28 cellular contexts compared by ENCODE assay signal in the genomic region with DNA sequence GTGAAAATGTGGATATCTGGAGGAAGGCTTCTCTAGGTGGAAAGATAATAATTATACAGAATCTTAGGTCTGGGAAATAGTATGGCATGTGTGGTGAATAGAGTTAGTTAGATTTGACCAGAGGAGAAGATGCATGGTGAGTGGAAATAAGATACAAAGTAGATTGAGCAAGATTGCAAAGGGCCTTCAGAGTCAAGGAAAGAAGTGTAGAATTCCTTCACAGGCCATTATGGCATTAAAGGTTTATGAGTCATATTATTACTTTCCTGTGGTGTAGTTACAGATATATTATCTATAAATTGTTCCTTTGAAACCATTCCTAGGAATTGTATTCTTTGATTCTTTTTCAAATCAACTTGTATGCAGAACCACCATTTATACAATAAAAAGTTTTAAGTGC.
"Had no signal": no experiment of that assay in that cellular context is flagged by ENCODE, and none has a peak within 500 bp of the region (broad histone marks: within the 10 kb centered on the region; RNA-seq: fewer than 3 reads in every experiment).

No MANE protein-coding gene starts in this region.

- H3K4me2 ChIP-seq: hepatocyte had no signal

- ATAC-seq: activated naive CD4-positive, alpha-beta T cell treated with anti-CD3 and anti-CD28 coated beads, Interleukin-2, amount 50 U/mL, for 72 hours; activated T-cell treated with anti-CD3 and anti-CD28 coated beads, Interleukin-2, amount 50 U/mL, for 72 hours; gastrocnemius medialis; left cardiac atrium; naive thymus-derived CD4-positive, alpha-beta T cell; pancreas; sciatic nerve had no signal

- H3K4me3 Mint-ChIP-seq: activated T-cell treated with anti-CD3 and anti-CD28 coated beads, Interleukin-2, amount 50 U/mL, for 72 hours; naive thymus-derived CD4-positive, alpha-beta T cell; neural crest cell; stimulated activated naive CD8-positive, alpha-beta T cell treated with anti-CD3 and anti-CD28 coated beads, Interleukin-15, Interleukin-2, amounts not matched to agents 100 ng/mL and 50 ng/mL, for 24 hours; type B pancreatic cell had no signal

- H3K27ac ChIP-seq: brain microvascular endothelial cell, coronary artery, dorsolateral prefrontal cortex, gastrocnemius medialis, hepatocyte, pancreas, prostate gland, skin epidermis, thoracic aorta, uterus had no signal

- DNase-seq: activated CD4-positive, alpha-beta T cell treated with anti-CD3 and anti-CD28 coated beads for 4 hours; activated CD4-positive, alpha-beta T cell treated with anti-CD3 and anti-CD28 coated beads, Interleukin-2, amount 50 U/mL, for 4 hours; activated naive CD4-positive, alpha-beta T cell; activated T-cell treated with anti-CD3 and anti-CD28 coated beads for 4 hours; activated T-cell treated with anti-CD3 and anti-CD28 coated beads, Interleukin-2, amount 50 U/mL, for 72 hours; brain microvascular endothelial cell; dorsolateral prefrontal cortex; effector memory CD4-positive, alpha-beta T cell; gastrocnemius medialis; left cardiac atrium; mammary epithelial cell; midbrain; naive thymus-derived CD4-positive, alpha-beta T cell; nucleus accumbens; pancreas; stimulated activated CD4-positive, alpha-beta T cell treated with anti-CD3 and anti-CD28 coated beads, Interleukin-12 subunit alpha, Interleukin-12 subunit beta, amount 100 ng/mL, for 4 hours; stimulated activated CD4-positive, alpha-beta T cell treated with anti-CD3 and anti-CD28 coated beads, Interleukin-4, amount 100 ng/mL, for 1 hour; uterus had no signal

- H3K4me3 ChIP-seq: coronary artery, dorsolateral prefrontal cortex, gastrocnemius medialis, hepatocyte, pancreas, prostate gland, skin epidermis, thoracic aorta, uterus had no signal

- H3K27me3 ChIP-seq: brain microvascular endothelial cell, dorsolateral prefrontal cortex, gastrocnemius medialis, hepatocyte, pancreas, uterus had no signal

- H3K27ac Mint-ChIP-seq: activated naive CD4-positive, alpha-beta T cell treated with anti-CD3 and anti-CD28 coated beads, Interleukin-2, amount 50 U/mL, for 72 hours; activated T-cell treated with anti-CD3 and anti-CD28 coated beads, Interleukin-2, amount 50 U/mL, for 72 hours; naive thymus-derived CD4-positive, alpha-beta T cell; stimulated activated naive CD8-positive, alpha-beta T cell treated with anti-CD3 and anti-CD28 coated beads, Interleukin-15, Interleukin-2, amounts not matched to agents 100 ng/mL and 50 ng/mL, for 24 hours; type B pancreatic cell had no signal

- H3K36me3 Mint-ChIP-seq: activated naive CD4-positive, alpha-beta T cell treated with anti-CD3 and anti-CD28 coated beads, Interleukin-2, amount 50 U/mL, for 72 hours; naive thymus-derived CD4-positive, alpha-beta T cell; type B pancreatic cell had no signal

- H3K27me3 Mint-ChIP-seq: naive thymus-derived CD4-positive, alpha-beta T cell; stimulated activated naive CD8-positive, alpha-beta T cell treated with anti-CD3 and anti-CD28 coated beads, Interleukin-15, Interleukin-2, amounts not matched to agents 100 ng/mL and 50 ng/mL, for 24 hours; type B pancreatic cell had no signal

- H2AFZ ChIP-seq: hepatocyte had no signal

- H3K4me1 ChIP-seq: gastrocnemius medialis, pancreas, uterus had no signal

- H3K4me1 Mint-ChIP-seq: naive thymus-derived CD4-positive, alpha-beta T cell; neural crest cell had no signal

- H3K36me3 ChIP-seq: brain microvascular endothelial cell, gastrocnemius medialis, pancreas, prostate gland, thoracic aorta, uterus had no signal

- H3K9me3 ChIP-seq: gastrocnemius medialis, pancreas, prostate gland, thoracic aorta, uterus had no signal
